31 cellular contexts compared by ENCODE assay signal in genomic region chr12:45148017-45148416, GRCh38.
"Had no signal": no experiment of that assay in that cellular context is flagged by ENCODE, and none has a peak within 500 bp of the region (broad histone marks: within the 10 kb centered on the region; RNA-seq: fewer than 3 reads in every experiment).

No MANE protein-coding gene starts in this region.

- H3K36me3 ChIP-seq: neutrophil, ovary, pancreas, prostate gland, right atrium auricular region, right lobe of liver, sigmoid colon, spleen had no signal

- H2AFZ ChIP-seq: parathyroid adenoma had no signal

- ATAC-seq: naive thymus-derived CD4-positive, alpha-beta T cell; naive thymus-derived CD8-positive, alpha-beta T cell; natural killer cell; natural killer cell treated with Interleukin-12 subunit alpha and Interleukin-12 subunit beta and Interleukin-15 and Interleukin-18, amount 100 ng/mL, for 72 hours; pancreas; right cardiac atrium; right lobe of liver; sciatic nerve had no signal

- H3K27ac Mint-ChIP-seq: naive B cell; naive thymus-derived CD4-positive, alpha-beta T cell; naive thymus-derived CD8-positive, alpha-beta T cell; natural killer cell; natural killer cell treated with Interleukin-12 subunit alpha and Interleukin-12 subunit beta and Interleukin-15 and Interleukin-18, amount 100 ng/mL, for 72 hours; nephron; nephron progenitor cell; progenitor cell of endocrine pancreas had no signal

- H3K79me2 ChIP-seq: parathyroid adenoma had no signal

- H3K4me3 Mint-ChIP-seq: naive B cell; naive thymus-derived CD4-positive, alpha-beta T cell; naive thymus-derived CD8-positive, alpha-beta T cell; natural killer cell; natural killer cell treated with Interleukin-12 subunit alpha and Interleukin-12 subunit beta and Interleukin-15 and Interleukin-18, amount 100 ng/mL, for 72 hours; nephron; nephron progenitor cell; neural crest cell had no signal

- H3K4me1 ChIP-seq: pancreas, parathyroid adenoma, prostate gland, right atrium auricular region, right lobe of liver, sigmoid colon, spleen had no signal

- H3K27me3 ChIP-seq: neutrophil, ovary, pancreas, right atrium auricular region, right lobe of liver, sigmoid colon, spleen had no signal

- H3K9me3 ChIP-seq: neutrophil, ovary, pancreas, prostate gland, right atrium auricular region, right lobe of liver, sigmoid colon had no signal

- H3K4me3 ChIP-seq: ovary, pancreas, prostate gland, right atrium auricular region, right lobe of liver, sigmoid colon, skin epidermis, smooth muscle cell, spleen had no signal

- H3K4me1 Mint-ChIP-seq: naive B cell; naive thymus-derived CD8-positive, alpha-beta T cell; natural killer cell; nephron; nephron progenitor cell; neural crest cell had no signal

- H3K27me3 Mint-ChIP-seq: progenitor cell of endocrine pancreas had no signal

- H3K27ac ChIP-seq: neutrophil, ovary, pancreas, parathyroid adenoma, prostate gland, right atrium auricular region, right lobe of liver, sigmoid colon, skin epidermis, spleen had no signal

- H3K4me2 ChIP-seq: smooth muscle cell had no signal

- DNase-seq: naive B cell; naive thymus-derived CD4-positive, alpha-beta T cell; naive thymus-derived CD8-positive, alpha-beta T cell; natural killer cell; nephron progenitor cell; nucleus accumbens; occipital lobe; ovary; pancreas; posterior cingulate gyrus; retina; right cardiac atrium; right lobe of liver; sigmoid colon; small intestine; spleen; stimulated activated CD4-positive, alpha-beta T cell treated with anti-CD3 and anti-CD28 coated beads, Interleukin-12 subunit alpha, Interleukin-12 subunit beta, amount 100 ng/mL, for 4 hours; stimulated activated CD4-positive, alpha-beta T cell treated with anti-CD3 and anti-CD28 coated beads, Interleukin-15, amount 100 ng/mL, for 24 hours; stimulated activated CD4-positive, alpha-beta T cell treated with anti-CD3 and anti-CD28 coated beads, Interleukin-1b, Interleukin-23, amount 100 ng/mL, for 48 hours; stimulated activated CD4-positive, alpha-beta T cell treated with anti-CD3 and anti-CD28 coated beads, Interleukin-2, amount 100 ng/mL, for 24 hours had no signal

- H3K9ac ChIP-seq: parathyroid adenoma had no signal
